Comparison of ENCODE assay signal across 1 cellular context in the genomic region with DNA sequence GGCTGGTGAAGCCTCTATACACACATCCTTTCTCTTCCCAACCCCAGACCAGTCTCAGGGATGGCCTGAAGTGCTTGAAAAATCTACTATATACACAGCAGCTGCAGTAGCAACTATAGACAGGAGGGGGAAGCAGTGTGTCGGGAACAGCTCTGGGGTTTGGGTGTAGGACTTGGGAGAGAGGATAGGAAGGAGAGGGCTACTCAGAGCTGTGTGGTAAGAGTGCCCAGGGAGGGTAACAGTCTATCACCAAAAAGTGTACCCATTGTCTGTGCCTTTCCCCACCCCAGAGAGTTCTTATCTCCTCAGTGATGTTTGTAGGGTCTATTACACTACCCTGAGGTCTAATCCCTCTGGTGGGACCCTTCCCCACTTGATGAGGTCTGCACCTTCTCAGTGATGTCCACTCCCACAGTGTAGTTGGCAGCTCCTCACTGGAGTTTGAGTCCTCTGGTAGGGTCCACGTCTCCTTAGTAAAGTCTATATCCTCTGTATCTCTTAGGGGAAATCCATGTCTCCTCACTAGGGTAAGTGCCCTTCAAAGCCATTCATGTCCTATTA.
TF ChIP-seq lines count a peak whose summit lies in the region.

No MANE protein-coding gene starts in this region.

TF ChIP-seq in liver, 16 proteins besides CTCF, POLR2A, EP300 and RAD21 (continued from another document):
- TF ChIP-seq, protein P1, sequence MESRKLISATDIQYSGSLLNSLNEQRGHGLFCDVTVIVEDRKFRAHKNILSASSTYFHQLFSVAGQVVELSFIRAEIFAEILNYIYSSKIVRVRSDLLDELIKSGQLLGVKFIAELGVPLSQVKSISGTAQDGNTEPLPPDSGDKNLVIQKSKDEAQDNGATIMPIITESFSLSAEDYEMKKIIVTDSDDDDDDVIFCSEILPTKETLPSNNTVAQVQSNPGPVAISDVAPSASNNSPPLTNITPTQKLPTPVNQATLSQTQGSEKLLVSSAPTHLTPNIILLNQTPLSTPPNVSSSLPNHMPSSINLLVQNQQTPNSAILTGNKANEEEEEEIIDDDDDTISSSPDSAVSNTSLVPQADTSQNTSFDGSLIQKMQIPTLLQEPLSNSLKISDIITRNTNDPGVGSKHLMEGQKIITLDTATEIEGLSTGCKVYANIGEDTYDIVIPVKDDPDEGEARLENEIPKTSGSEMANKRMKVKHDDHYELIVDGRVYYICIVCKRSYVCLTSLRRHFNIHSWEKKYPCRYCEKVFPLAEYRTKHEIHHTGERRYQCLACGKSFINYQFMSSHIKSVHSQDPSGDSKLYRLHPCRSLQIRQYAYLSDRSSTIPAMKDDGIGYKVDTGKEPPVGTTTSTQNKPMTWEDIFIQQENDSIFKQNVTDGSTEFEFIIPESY (IDR thresholded peaks at IDR 0.05), result no peak
TF ChIP-seq in liver: peak in this region for 6.
